Comparison of ENCODE assay signal across 25 cellular contexts in genomic region chr19:28207244-28207643, GRCh38.
A peak's percentile ranks its signal among the peaks of the same experiment; 100 is the strongest.
DNase-seq lines count a peak whose midpoint lies in the region; ATAC-seq, FAIRE-seq and TF ChIP-seq lines count a peak whose summit lies in the region.
"Had no signal": no experiment of that assay in that cellular context is flagged by ENCODE, and none has a peak within 500 bp of the region (broad histone marks: within the 10 kb centered on the region; RNA-seq: fewer than 3 reads in every experiment).

No MANE protein-coding gene starts in this region.

- no peaks in the 10 kb centered on the region for H4K20me1 ChIP-seq in GM12878 (ENCODE audit: control insufficient read depth, insufficient read depth)
- H4K20me1 ChIP-seq: BLaER1 had no signal

- H3K27ac ChIP-seq in HEK293 (ENCODE audit: extremely low read depth, low read depth, low read length) (no peak overlapping the region), GM12878 (ENCODE audit: control insufficient read depth, insufficient read depth) (no peak overlapping the region)
- H3K27ac ChIP-seq: BLaER1 had no signal

- no peak for TF ChIP-seq RAD21 in GM12878 (IDR thresholded peaks at IDR 0.05; ENCODE audit: insufficient read depth, low read depth, low read length)

- H3K4me2 ChIP-seq in GM12878 (ENCODE audit: control insufficient read depth, insufficient read depth), result no peak overlapping the region
- H3K4me2 ChIP-seq: BLaER1 had no signal

- H3K79me2 ChIP-seq in GM12878 (ENCODE audit: control insufficient read depth, insufficient read depth, low read length), result no peaks in the 10 kb centered on the region

- SMC1A ChIA-PET in GM12878 (lab: Charles Lee; ENCODE audit: uncharacterized antibody, unreplicated experiment), result interaction anchor here (1.0 kb wide), 2 partner anchors 39 to 214 kb away, joined by 3 read pairs; no protein-coding TSS in a partner anchor

- no peak for TF ChIP-seq EP300 in GM12878 (IDR thresholded peaks at IDR 0.05; ENCODE audit: borderline replicate concordance in 1 of 2, control insufficient read depth in 1 of 2, low read depth in 2 of 2, low read length in 2 of 2)

- TF ChIP-seq POLR2A in GM12878 (IDR thresholded peaks at IDR 0.05; ENCODE audit: low read depth, low read length), result no peak

- TF ChIP-seq CTCF in HEK293 (tag by site-specific recombination; IDR thresholded peaks at IDR 0.05) (no peak), GM12878 (IDR thresholded peaks at IDR 0.05 in 2 of 3, conservative IDR thresholded peaks at IDR 0.05 in 1 of 3; ENCODE audit: control insufficient read depth in 2 of 3, extremely low read depth in 1 of 3, insufficient read depth in 1 of 3, low read depth in 3 of 3, low read length in 3 of 3) (no peak)

- POLR2A ChIA-PET in HEK293 (lab: Yijun Ruan, JAX) (no interaction called here), GM12878 (lab: Charles Lee) (no interaction called here)

- no peak for ATAC-seq in GM12878
- no peak for ATAC-seq in HG02973 (IDR thresholded peaks at IDR 0.05; ENCODE audit: unreplicated experiment)

- FAIRE-seq in GM12878 (lab: Jason Lieb, UNC), result no peak
- FAIRE-seq: A204.1, GM12891, GM19239 had no signal

- peaks cover 5% of the 10 kb centered on the region for H3K9me3 ChIP-seq in HEK293 (ENCODE audit: control insufficient read depth, insufficient read depth, low read depth, low read length)
- H3K9me3 ChIP-seq in GM12878 (replicated peaks; ENCODE audit: control insufficient read depth, insufficient read depth, low read length), result no peaks in the 10 kb centered on the region; the same call in 2 of the 3 replicates
- H3K9me3 ChIP-seq: BE2C had no signal

- no peaks in the 10 kb centered on the region for H3K27me3 ChIP-seq in GM12878 (replicated peaks in 1 of 2; ENCODE audit: control insufficient read depth in 2 of 2, insufficient read depth in 2 of 2, low read length in 1 of 2)
- H3K27me3 ChIP-seq: BE2C had no signal

- intact Hi-C loops in GM12878 (cut with micrococcal nuclease; ENCODE audit: unreplicated experiment), result no loop called here

- DNase-seq in GM12878 (ENCODE audit: low read depth, low spot score) (no peak), islet precursor cell (peak; percentile 25), middle frontal gyrus (ENCODE audit: extremely low spot score, low spot score) (no peak), OCI-M1 (lab: John Stamatoyannopoulos, UW) (no peak)
- DNase-seq: 8988T; ACHN; BE2C; C1 segment of cervical spinal cord; CD4-positive, alpha-beta memory T cell; CD4-positive, CD25-positive, alpha-beta regulatory T cell; CD8-positive, alpha-beta memory T cell; COR-L47; DMS 273 treated with DMSO at 0.1 percent for 48 hours; DMS153; DMS53; DMS79; DND-41; EL; GDM1 had no signal

- H3K9ac ChIP-seq in GM12878 (ENCODE audit: control insufficient read depth, insufficient read depth, low read length), result no peak overlapping the region
- H3K9ac ChIP-seq: BLaER1 had no signal

- CTCF ChIA-PET in HEK293 (lab: Yijun Ruan, JAX) (interaction anchor here (0.6 to 0.8 kb wide), 3 partner anchors 35 to 232 kb away, joined by 3 read pairs; no protein-coding TSS in a partner anchor), GM12878 (lab: Yijun Ruan, JAX) (interaction anchor here (1.1 kb wide), 1 partner anchor 233 kb away, joined by 4 read pairs; no protein-coding TSS in a partner anchor)

- WGBS in GM12878 (ENCODE audit: insufficient coverage, insufficient replicate concordance, low lambda C conversion rate, missing lambda C conversion rate), result 22% methylated on average over 7 of the region's 7 CpGs

- in situ Hi-C loops in GM12878 (cut with MboI), result no loop called here

- BruUV-seq in GM12878 (replicated peaks; lab: Mats Ljungman, UMichigan), result no TSS peak

- RAD21 ChIA-PET in GM12878 (lab: Charles Lee; ENCODE audit: unreplicated experiment), result no interaction called here

- H3K4me1 ChIP-seq in HEK293 (ENCODE audit: control insufficient read depth, insufficient read depth, low read length), result no peaks in the 10 kb centered on the region
- H3K4me1 ChIP-seq in GM12878 (ENCODE audit: control insufficient read depth, insufficient read depth, low read length), result no peaks in the 10 kb centered on the region
- H3K4me1 ChIP-seq: BE2C had no signal

- H2AFZ ChIP-seq in GM12878 (ENCODE audit: control insufficient read depth, low read depth, low read length), result no peak overlapping the region

- H3K4me3 ChIP-seq in HEK293 (ENCODE audit: low read depth, low read length) (no peak overlapping the region), GM12878 (no peak overlapping the region)
- H3K4me3 ChIP-seq: BLaER1 had no signal

- H3K36me3 ChIP-seq in HEK293 (ENCODE audit: control insufficient read depth in 2 of 2, insufficient read depth in 1 of 2, low read length in 2 of 2) (no peaks in the 10 kb centered on the region; a peak in 1 of 3 replicates), GM12878 (ENCODE audit: control insufficient read depth in 2 of 2, insufficient read depth in 2 of 2, low read length in 1 of 2) (no peaks in the 10 kb centered on the region)
- H3K36me3 ChIP-seq: BE2C, BLaER1 had no signal

TF ChIP-seq in HEK293, 187 proteins besides CTCF, POLR2A, EP300 and RAD21:
- TF ChIP-seq ZNF707 (tag by site-specific recombination; IDR thresholded peaks at IDR 0.05) (peak; percentile 39; the same call in 1 of the 2 replicates), GFI1B (tag by site-specific recombination; IDR thresholded peaks at IDR 0.05) (no peak)
- TF ChIP-seq, protein P1, sequence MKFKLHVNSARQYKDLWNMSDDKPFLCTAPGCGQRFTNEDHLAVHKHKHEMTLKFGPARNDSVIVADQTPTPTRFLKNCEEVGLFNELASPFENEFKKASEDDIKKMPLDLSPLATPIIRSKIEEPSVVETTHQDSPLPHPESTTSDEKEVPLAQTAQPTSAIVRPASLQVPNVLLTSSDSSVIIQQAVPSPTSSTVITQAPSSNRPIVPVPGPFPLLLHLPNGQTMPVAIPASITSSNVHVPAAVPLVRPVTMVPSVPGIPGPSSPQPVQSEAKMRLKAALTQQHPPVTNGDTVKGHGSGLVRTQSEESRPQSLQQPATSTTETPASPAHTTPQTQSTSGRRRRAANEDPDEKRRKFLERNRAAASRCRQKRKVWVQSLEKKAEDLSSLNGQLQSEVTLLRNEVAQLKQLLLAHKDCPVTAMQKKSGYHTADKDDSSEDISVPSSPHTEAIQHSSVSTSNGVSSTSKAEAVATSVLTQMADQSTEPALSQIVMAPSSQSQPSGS (tag by site-specific recombination; IDR thresholded peaks at IDR 0.05; ENCODE audit: low read depth), result peak; percentile 72

TF ChIP-seq in GM12878, 131 proteins besides CTCF, POLR2A, EP300 and RAD21:
- TF ChIP-seq NKRF (conservative IDR thresholded peaks at IDR 0.05) (no peak), ATF7 (IDR thresholded peaks at IDR 0.05; ENCODE audit: low read depth) (0 out of 2 replicates have a peak, but pooled peaks have one; percentile 26)
